ENCODE assay signal across 30 cellular contexts in genomic region chr22:37990862-37991261, GRCh38. TPM values are rescaled to one million over a fixed set of nuclear protein-coding genes. Genes with fewer than 3 reads are reported as not detected.
"Had no signal": no experiment of that assay in that cellular context is flagged by ENCODE, and none has a peak within 500 bp of the region (broad histone marks: within the 10 kb centered on the region; RNA-seq: fewer than 3 reads in every experiment).

No MANE protein-coding gene starts in this region.

- ATAC-seq: activated CD4-positive, CD25-positive, alpha-beta regulatory T cell treated with anti-CD3 and anti-CD28 coated beads, Interleukin-2, amount 50 U/mL, for 24 hours; activated CD8-positive, alpha-beta T cell treated with anti-CD3 and anti-CD28 coated beads for 36 hours; activated T-cell treated with anti-CD3 and anti-CD28 coated beads, Interleukin-2, amount 50 U/mL, for 4 hours; activated T-helper 17 cell treated with anti-CD3 and anti-CD28 coated beads, Interleukin-2, amount 50 U/mL, for 72 hours; effector memory CD8-positive, alpha-beta T cell; foreskin keratinocyte; gastrocnemius medialis; T-helper 17 cell had no signal

- H3K9me3 ChIP-seq: esophagus muscularis mucosa, gastrocnemius medialis, heart left ventricle had no signal

- DNase-seq: activated B cell treated with CpG ODN at 0.5 μM for 24 hours; activated CD4-positive, alpha-beta T cell treated with anti-CD3 and anti-CD28 coated beads for 48 hours; activated CD4-positive, alpha-beta T cell treated with anti-CD3 and anti-CD28 coated beads, Interleukin-2, amount 50 U/mL, for 1 hour; activated CD4-positive, alpha-beta T cell treated with anti-CD3 and anti-CD28 coated beads, Interleukin-2, amount 50 U/mL, for 48 hours; activated CD8-positive, alpha-beta memory T cell treated with anti-CD3 and anti-CD28 coated beads for 24 hours; activated CD8-positive, alpha-beta T cell treated with anti-CD3 and anti-CD28 coated beads for 36 hours; activated effector memory CD4-positive, alpha-beta T cell treated with Interleukin-2 at 50 U/mL for 16 hours; activated gamma-delta T cell treated with Interleukin-2 at 50 U/mL for 16 hours; activated naive CD4-positive, alpha-beta T cell treated with anti-CD3 and anti-CD28 coated beads, Interleukin-2, amount 50 U/mL, for 16 hours; activated naive CD4-positive, alpha-beta T cell treated with Interleukin-2 at 50 U/mL for 16 hours; activated T-cell treated with anti-CD3 and anti-CD28 coated beads, Interleukin-2, amount 50 U/mL, for 4 hours; amniotic stem cell; brain microvascular endothelial cell; central memory CD4-positive, alpha-beta T cell; effector CD4-positive, alpha-beta T cell; effector memory CD8-positive, alpha-beta T cell; erythroblast; foreskin keratinocyte; gastrocnemius medialis; glutamatergic neuron; T-helper 1 cell; T-helper 17 cell; T1000; WERI-Rb-1 had no signal

- H3K27ac ChIP-seq: brain microvascular endothelial cell, coronary artery, foreskin keratinocyte, gastrocnemius medialis, heart left ventricle, WERI-Rb-1 had no signal

- H3K27me3 ChIP-seq: brain microvascular endothelial cell, esophagus muscularis mucosa, gastrocnemius medialis, heart left ventricle had no signal

- FAIRE-seq: astrocyte had no signal

- H3K4me3 ChIP-seq: coronary artery, esophagus muscularis mucosa, gastrocnemius medialis, heart left ventricle had no signal

- H3K4me1 ChIP-seq: foreskin keratinocyte, gastrocnemius medialis had no signal

- H3K36me3 ChIP-seq: brain microvascular endothelial cell, gastrocnemius medialis, WERI-Rb-1 had no signal

RNA-seq across cellular contexts. Expression of gene SOX10, which starts 6.5 kb away (rescaled TPM):
- total RNA-seq: activated B cell treated with CpG ODN at 0.5 μM for 24 hours; activated CD8-positive, alpha-beta T cell treated with anti-CD3 and anti-CD28 coated beads for 36 hours; activated T-cell treated with anti-CD3 and anti-CD28 coated beads, Interleukin-2, amount 50 U/mL, for 4 hours; activated T-helper 17 cell treated with anti-CD3 and anti-CD28 coated beads, Interleukin-2, amount 50 U/mL, for 72 hours; foreskin keratinocyte; T-helper 17 cell had no signal

RNA-seq across cellular contexts. Expression of gene C22orf23, which starts 37.5 kb away (rescaled TPM):
- total RNA-seq: activated CD8-positive, alpha-beta T cell treated with anti-CD3 and anti-CD28 coated beads for 36 hours; astrocyte; esophagus muscularis mucosa; T-helper 17 cell had no signal
